Comparison of ENCODE assay signal across 18 cellular contexts in genomic region chr1:245686446-245687030, GRCh38.
"Had no signal": no experiment of that assay in that cellular context is flagged by ENCODE, and none has a peak within 500 bp of the region (broad histone marks: within the 10 kb centered on the region; RNA-seq: fewer than 3 reads in every experiment).

No MANE protein-coding gene starts in this region.

- H3K9me3 Mint-ChIP-seq: nephron progenitor cell had no signal

- H3K27ac ChIP-seq: dorsolateral prefrontal cortex, heart left ventricle, neutrophil, sigmoid colon, skin epidermis, upper lobe of left lung, uterus had no signal

- H3K36me3 ChIP-seq: heart left ventricle, neutrophil, sigmoid colon, upper lobe of left lung, uterus had no signal

- H3K27me3 ChIP-seq: sigmoid colon, upper lobe of left lung, uterus had no signal

- H3K4me1 ChIP-seq: uterus had no signal

- H3K9me3 ChIP-seq: heart left ventricle, neutrophil, sigmoid colon, upper lobe of left lung, uterus had no signal

- H3K27ac Mint-ChIP-seq: naive B cell, nephron progenitor cell had no signal

- DNase-seq: cortex of kidney; dorsolateral prefrontal cortex; effector CD8-positive, alpha-beta T cell; heart left ventricle; hippocampal formation; mesenchymal stem cell; naive B cell; nephron progenitor cell; sigmoid colon; stimulated activated CD4-positive, alpha-beta T cell treated with anti-CD3 and anti-CD28 coated beads, Interleukin-12 subunit alpha, Interleukin-12 subunit beta, amount 100 ng/mL, for 4 hours; stimulated activated naive CD4-positive, alpha-beta T cell; uterus had no signal

- H3K4me3 ChIP-seq: dorsolateral prefrontal cortex, heart left ventricle, lung, sigmoid colon, skin epidermis, upper lobe of left lung, uterus had no signal

- ATAC-seq: esophagus mucosa, heart left ventricle, left lobe of liver had no signal
